ENCODE assay signal across 1 cellular context in the genomic region with DNA sequence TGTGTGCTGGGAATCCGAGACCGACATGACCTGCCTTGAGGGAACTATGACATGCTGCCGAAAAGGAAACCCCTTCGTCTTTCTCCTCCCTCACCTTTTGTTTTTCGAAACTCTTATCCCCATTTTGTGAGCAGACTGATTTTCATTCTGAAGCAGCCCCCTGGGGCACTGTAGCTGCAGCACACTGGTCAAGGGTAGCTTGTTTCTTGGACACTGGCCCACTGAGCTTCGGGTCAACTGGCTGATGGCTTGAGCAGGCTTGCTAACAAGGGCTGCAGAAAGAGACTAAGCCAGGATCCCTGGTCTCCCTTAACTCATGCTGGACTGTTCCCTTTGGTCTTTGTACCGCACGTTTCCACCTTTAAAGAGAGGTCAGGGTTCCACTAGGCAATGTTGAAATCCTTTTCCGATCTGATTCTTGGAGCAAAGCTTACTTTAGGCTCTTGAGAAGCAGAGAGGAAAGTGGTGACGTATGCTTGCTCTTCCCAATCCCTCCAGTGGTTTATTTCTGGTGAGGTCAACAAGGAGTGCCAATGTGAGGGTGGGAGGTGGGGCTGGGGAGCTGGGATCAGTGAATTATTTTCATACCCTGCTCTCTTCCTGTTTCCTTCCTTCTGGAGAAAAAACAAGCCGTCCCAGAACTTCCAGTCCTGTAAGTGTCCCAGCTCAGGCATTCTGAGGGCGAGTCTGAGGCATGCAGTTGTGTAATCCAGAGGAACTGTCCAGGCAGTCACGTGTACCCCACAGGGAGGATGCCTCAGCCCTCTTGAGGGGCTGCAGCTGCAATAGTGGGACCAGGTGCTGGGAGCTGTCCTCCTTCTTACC.
TF ChIP-seq lines count a peak whose summit lies in the region.

No MANE protein-coding gene starts in this region.

TF ChIP-seq in GM23338, 12 proteins besides CTCF, POLR2A, EP300 and RAD21 (continued from another document):
- TF ChIP-seq, protein P1, sequence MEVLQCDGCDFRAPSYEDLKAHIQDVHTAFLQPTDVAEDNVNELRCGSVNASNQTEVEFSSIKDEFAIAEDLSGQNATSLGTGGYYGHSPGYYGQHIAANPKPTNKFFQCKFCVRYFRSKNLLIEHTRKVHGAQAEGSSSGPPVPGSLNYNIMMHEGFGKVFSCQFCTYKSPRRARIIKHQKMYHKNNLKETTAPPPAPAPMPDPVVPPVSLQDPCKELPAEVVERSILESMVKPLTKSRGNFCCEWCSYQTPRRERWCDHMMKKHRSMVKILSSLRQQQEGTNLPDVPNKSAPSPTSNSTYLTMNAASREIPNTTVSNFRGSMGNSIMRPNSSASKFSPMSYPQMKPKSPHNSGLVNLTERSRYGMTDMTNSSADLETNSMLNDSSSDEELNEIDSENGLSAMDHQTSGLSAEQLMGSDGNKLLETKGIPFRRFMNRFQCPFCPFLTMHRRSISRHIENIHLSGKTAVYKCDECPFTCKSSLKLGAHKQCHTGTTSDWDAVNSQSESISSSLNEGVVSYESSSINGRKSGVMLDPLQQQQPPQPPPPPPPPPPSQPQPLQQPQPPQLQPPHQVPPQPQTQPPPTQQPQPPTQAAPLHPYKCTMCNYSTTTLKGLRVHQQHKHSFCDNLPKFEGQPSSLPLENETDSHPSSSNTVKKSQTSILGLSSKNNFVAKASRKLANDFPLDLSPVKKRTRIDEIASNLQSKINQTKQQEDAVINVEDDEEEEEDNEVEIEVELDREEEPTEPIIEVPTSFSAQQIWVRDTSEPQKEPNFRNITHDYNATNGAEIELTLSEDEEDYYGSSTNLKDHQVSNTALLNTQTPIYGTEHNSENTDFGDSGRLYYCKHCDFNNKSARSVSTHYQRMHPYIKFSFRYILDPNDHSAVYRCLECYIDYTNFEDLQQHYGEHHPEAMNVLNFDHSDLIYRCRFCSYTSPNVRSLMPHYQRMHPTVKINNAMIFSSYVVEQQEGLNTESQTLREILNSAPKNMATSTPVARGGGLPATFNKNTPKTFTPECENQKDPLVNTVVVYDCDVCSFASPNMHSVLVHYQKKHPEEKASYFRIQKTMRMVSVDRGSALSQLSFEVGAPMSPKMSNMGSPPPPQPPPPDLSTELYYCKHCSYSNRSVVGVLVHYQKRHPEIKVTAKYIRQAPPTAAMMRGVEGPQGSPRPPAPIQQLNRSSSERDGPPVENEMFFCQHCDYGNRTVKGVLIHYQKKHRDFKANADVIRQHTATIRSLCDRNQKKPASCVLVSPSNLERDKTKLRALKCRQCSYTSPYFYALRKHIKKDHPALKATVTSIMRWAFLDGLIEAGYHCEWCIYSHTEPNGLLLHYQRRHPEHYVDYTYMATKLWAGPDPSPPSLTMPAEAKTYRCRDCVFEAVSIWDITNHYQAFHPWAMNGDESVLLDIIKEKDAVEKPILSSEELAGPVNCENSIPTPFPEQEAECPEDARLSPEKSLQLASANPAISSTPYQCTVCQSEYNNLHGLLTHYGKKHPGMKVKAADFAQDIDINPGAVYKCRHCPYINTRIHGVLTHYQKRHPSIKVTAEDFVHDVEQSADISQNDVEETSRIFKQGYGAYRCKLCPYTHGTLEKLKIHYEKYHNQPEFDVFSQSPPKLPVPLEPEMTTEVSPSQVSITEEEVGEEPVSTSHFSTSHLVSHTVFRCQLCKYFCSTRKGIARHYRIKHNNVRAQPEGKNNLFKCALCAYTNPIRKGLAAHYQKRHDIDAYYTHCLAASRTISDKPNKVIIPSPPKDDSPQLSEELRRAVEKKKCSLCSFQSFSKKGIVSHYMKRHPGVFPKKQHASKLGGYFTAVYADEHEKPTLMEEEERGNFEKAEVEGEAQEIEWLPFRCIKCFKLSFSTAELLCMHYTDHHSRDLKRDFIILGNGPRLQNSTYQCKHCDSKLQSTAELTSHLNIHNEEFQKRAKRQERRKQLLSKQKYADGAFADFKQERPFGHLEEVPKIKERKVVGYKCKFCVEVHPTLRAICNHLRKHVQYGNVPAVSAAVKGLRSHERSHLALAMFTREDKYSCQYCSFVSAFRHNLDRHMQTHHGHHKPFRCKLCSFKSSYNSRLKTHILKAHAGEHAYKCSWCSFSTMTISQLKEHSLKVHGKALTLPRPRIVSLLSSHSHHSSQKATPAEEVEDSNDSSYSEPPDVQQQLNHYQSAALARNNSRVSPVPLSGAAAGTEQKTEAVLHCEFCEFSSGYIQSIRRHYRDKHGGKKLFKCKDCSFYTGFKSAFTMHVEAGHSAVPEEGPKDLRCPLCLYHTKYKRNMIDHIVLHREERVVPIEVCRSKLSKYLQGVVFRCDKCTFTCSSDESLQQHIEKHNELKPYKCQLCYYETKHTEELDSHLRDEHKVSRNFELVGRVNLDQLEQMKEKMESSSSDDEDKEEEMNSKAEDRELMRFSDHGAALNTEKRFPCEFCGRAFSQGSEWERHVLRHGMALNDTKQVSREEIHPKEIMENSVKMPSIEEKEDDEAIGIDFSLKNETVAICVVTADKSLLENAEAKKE (CRISPR knock-in tag; IDR thresholded peaks at IDR 0.05) = no peak
TF ChIP-seq in GM23338: peak in this region for 0.
